1 cellular context compared by ENCODE assay signal in the genomic region with DNA sequence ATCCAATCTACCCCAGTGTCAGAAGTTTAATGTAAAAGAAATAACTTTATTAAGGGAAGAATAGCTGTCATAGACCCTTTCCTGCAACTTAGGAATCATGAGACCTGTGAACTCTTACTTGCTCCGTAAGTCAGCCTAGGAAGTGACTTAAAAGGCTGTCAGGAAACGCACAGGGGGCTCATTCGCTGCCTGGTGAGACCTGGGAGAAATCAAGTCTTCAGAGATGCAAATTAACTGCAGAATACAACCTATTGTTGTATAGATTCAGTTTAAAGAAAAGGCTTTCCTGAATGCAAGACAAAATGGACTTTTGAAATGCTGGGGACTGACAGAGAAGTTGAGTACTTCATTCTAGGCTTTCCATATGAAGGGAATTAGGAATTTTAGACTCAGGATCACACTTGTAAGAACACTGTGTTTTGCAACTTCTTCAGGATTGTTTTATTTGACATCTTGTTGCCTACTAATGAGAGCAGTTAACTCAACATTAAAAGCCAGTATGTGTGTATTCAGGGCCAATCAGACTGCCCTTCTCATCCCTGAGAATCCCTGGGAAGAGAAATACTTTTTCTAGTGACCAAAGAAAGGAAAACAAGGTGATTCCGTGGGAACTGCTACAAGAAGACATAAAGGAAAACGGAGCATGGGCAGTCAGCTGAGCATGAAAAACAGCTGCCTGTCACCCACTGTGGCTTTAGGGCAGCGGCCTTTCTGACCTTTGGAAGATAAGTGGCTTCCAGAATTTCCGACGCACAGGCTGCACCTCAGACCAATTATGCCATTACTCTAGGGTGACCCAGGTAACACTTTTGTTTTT.
TF ChIP-seq lines count a peak whose summit lies in the region.

No MANE protein-coding gene starts in this region.

TF ChIP-seq in H1, 55 proteins besides CTCF, POLR2A, EP300 and RAD21:
- TF ChIP-seq PHF8 (conservative IDR thresholded peaks at IDR 0.05; ENCODE audit: low read depth, low read length): no peak
- peak; percentile 88 for TF ChIP-seq NANOG (IDR thresholded peaks at IDR 0.05; ENCODE audit: insufficient read depth, low read depth, low read length, poor library complexity, severe bottlenecking)
- TF ChIP-seq BRCA1 (IDR thresholded peaks at IDR 0.05; ENCODE audit: low read depth, low read length): no peak
- TF ChIP-seq, protein P1, sequence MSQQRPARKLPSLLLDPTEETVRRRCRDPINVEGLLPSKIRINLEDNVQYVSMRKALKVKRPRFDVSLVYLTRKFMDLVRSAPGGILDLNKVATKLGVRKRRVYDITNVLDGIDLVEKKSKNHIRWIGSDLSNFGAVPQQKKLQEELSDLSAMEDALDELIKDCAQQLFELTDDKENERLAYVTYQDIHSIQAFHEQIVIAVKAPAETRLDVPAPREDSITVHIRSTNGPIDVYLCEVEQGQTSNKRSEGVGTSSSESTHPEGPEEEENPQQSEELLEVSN (IDR thresholded peaks at IDR 0.05): no peak
- no peak for TF ChIP-seq SIRT6 (IDR thresholded peaks at IDR 0.05; ENCODE audit: low read length)
- TF ChIP-seq, protein P2, sequence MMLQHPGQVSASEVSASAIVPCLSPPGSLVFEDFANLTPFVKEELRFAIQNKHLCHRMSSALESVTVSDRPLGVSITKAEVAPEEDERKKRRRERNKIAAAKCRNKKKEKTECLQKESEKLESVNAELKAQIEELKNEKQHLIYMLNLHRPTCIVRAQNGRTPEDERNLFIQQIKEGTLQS (IDR thresholded peaks at IDR 0.05; ENCODE audit: insufficient read depth, low read depth, low read length): no peak
- TF ChIP-seq JUND (IDR thresholded peaks at IDR 0.05; ENCODE audit: low read length): no peak
- TF ChIP-seq JUN (IDR thresholded peaks at IDR 0.05; ENCODE audit: low read depth, low read length): no peak
- no peak for TF ChIP-seq GABPA (IDR thresholded peaks at IDR 0.05; ENCODE audit: borderline replicate concordance, insufficient read depth, low read length)
- TF ChIP-seq TAF1 (IDR thresholded peaks at IDR 0.05; ENCODE audit: low read depth, low read length): no peak
- TF ChIP-seq KDM4A (IDR thresholded peaks at IDR 0.05; ENCODE audit: low read depth, low read length, severe bottlenecking): no peak
- TF ChIP-seq NRF1 (IDR thresholded peaks at IDR 0.05; ENCODE audit: low read depth, low read length): no peak
- TF ChIP-seq, protein P3, sequence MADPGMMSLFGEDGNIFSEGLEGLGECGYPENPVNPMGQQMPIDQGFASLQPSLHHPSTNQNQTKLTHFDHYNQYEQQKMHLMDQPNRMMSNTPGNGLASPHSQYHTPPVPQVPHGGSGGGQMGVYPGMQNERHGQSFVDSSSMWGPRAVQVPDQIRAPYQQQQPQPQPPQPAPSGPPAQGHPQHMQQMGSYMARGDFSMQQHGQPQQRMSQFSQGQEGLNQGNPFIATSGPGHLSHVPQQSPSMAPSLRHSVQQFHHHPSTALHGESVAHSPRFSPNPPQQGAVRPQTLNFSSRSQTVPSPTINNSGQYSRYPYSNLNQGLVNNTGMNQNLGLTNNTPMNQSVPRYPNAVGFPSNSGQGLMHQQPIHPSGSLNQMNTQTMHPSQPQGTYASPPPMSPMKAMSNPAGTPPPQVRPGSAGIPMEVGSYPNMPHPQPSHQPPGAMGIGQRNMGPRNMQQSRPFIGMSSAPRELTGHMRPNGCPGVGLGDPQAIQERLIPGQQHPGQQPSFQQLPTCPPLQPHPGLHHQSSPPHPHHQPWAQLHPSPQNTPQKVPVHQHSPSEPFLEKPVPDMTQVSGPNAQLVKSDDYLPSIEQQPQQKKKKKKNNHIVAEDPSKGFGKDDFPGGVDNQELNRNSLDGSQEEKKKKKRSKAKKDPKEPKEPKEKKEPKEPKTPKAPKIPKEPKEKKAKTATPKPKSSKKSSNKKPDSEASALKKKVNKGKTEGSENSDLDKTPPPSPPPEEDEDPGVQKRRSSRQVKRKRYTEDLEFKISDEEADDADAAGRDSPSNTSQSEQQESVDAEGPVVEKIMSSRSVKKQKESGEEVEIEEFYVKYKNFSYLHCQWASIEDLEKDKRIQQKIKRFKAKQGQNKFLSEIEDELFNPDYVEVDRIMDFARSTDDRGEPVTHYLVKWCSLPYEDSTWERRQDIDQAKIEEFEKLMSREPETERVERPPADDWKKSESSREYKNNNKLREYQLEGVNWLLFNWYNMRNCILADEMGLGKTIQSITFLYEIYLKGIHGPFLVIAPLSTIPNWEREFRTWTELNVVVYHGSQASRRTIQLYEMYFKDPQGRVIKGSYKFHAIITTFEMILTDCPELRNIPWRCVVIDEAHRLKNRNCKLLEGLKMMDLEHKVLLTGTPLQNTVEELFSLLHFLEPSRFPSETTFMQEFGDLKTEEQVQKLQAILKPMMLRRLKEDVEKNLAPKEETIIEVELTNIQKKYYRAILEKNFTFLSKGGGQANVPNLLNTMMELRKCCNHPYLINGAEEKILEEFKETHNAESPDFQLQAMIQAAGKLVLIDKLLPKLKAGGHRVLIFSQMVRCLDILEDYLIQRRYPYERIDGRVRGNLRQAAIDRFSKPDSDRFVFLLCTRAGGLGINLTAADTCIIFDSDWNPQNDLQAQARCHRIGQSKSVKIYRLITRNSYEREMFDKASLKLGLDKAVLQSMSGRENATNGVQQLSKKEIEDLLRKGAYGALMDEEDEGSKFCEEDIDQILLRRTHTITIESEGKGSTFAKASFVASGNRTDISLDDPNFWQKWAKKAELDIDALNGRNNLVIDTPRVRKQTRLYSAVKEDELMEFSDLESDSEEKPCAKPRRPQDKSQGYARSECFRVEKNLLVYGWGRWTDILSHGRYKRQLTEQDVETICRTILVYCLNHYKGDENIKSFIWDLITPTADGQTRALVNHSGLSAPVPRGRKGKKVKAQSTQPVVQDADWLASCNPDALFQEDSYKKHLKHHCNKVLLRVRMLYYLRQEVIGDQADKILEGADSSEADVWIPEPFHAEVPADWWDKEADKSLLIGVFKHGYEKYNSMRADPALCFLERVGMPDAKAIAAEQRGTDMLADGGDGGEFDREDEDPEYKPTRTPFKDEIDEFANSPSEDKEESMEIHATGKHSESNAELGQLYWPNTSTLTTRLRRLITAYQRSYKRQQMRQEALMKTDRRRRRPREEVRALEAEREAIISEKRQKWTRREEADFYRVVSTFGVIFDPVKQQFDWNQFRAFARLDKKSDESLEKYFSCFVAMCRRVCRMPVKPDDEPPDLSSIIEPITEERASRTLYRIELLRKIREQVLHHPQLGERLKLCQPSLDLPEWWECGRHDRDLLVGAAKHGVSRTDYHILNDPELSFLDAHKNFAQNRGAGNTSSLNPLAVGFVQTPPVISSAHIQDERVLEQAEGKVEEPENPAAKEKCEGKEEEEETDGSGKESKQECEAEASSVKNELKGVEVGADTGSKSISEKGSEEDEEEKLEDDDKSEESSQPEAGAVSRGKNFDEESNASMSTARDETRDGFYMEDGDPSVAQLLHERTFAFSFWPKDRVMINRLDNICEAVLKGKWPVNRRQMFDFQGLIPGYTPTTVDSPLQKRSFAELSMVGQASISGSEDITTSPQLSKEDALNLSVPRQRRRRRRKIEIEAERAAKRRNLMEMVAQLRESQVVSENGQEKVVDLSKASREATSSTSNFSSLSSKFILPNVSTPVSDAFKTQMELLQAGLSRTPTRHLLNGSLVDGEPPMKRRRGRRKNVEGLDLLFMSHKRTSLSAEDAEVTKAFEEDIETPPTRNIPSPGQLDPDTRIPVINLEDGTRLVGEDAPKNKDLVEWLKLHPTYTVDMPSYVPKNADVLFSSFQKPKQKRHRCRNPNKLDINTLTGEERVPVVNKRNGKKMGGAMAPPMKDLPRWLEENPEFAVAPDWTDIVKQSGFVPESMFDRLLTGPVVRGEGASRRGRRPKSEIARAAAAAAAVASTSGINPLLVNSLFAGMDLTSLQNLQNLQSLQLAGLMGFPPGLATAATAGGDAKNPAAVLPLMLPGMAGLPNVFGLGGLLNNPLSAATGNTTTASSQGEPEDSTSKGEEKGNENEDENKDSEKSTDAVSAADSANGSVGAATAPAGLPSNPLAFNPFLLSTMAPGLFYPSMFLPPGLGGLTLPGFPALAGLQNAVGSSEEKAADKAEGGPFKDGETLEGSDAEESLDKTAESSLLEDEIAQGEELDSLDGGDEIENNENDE (IDR thresholded peaks at IDR 0.05; ENCODE audit: insufficient replicate concordance, low read length): peak; percentile 94
- no peak for TF ChIP-seq TAF7 (optimal IDR thresholded peaks at IDR 0.05; ENCODE audit: borderline replicate concordance, low read depth, low read length)
- TF ChIP-seq SIX5 (IDR thresholded peaks at IDR 0.05; ENCODE audit: low read depth, low read length): no peak
- TF ChIP-seq SIN3A (conservative IDR thresholded peaks at IDR 0.05 in 1 of 2, IDR thresholded peaks at IDR 0.05 in 1 of 2; ENCODE audit: low read depth in 1 of 2, low read length in 2 of 2): peak; percentile 99
- peak; percentile 39; the same call in 1 of the 2 replicates for TF ChIP-seq CREB1 (IDR thresholded peaks at IDR 0.05)
- TF ChIP-seq, protein P4, sequence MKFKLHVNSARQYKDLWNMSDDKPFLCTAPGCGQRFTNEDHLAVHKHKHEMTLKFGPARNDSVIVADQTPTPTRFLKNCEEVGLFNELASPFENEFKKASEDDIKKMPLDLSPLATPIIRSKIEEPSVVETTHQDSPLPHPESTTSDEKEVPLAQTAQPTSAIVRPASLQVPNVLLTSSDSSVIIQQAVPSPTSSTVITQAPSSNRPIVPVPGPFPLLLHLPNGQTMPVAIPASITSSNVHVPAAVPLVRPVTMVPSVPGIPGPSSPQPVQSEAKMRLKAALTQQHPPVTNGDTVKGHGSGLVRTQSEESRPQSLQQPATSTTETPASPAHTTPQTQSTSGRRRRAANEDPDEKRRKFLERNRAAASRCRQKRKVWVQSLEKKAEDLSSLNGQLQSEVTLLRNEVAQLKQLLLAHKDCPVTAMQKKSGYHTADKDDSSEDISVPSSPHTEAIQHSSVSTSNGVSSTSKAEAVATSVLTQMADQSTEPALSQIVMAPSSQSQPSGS (IDR thresholded peaks at IDR 0.05; ENCODE audit: low read length): no peak
- peak; percentile 53 to 95; a peak in 2 of 4 replicates for TF ChIP-seq HDAC2 (IDR thresholded peaks at IDR 0.05; ENCODE audit: borderline replicate concordance in 1 of 2, low read depth in 2 of 2, low read length in 2 of 2)
- TF ChIP-seq, protein P5, sequence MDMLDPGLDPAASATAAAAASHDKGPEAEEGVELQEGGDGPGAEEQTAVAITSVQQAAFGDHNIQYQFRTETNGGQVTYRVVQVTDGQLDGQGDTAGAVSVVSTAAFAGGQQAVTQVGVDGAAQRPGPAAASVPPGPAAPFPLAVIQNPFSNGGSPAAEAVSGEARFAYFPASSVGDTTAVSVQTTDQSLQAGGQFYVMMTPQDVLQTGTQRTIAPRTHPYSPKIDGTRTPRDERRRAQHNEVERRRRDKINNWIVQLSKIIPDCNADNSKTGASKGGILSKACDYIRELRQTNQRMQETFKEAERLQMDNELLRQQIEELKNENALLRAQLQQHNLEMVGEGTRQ (IDR thresholded peaks at IDR 0.05; ENCODE audit: low read length): no peak
- no peak for TF ChIP-seq CHD2 (IDR thresholded peaks at IDR 0.05; ENCODE audit: low read length)
- TF ChIP-seq RFX5 (IDR thresholded peaks at IDR 0.05; ENCODE audit: borderline replicate concordance, low read depth, low read length): no peak
- TF ChIP-seq CHD1 (IDR thresholded peaks at IDR 0.05; ENCODE audit: low read depth, low read length): no peak
- TF ChIP-seq ASH2L (IDR thresholded peaks at IDR 0.05; ENCODE audit: low read length): no peak
- TF ChIP-seq BCL11A (IDR thresholded peaks at IDR 0.05; ENCODE audit: low read depth in 2 of 2, low read length in 2 of 2): no peak
- no peak for TF ChIP-seq CBX5 (IDR thresholded peaks at IDR 0.05; ENCODE audit: low read depth, low read length)
- TF ChIP-seq SUZ12 (IDR thresholded peaks at IDR 0.05; ENCODE audit: low read length): no peak
- TF ChIP-seq SP4 (IDR thresholded peaks at IDR 0.05; ENCODE audit: low read length): no peak
- no peak for TF ChIP-seq KDM5A (IDR thresholded peaks at IDR 0.05; ENCODE audit: low read length)
- no peak for TF ChIP-seq EGR1 (IDR thresholded peaks at IDR 0.05; ENCODE audit: borderline replicate concordance, low read depth, low read length)
- TF ChIP-seq TBP (IDR thresholded peaks at IDR 0.05; ENCODE audit: low read depth, low read length): peak; percentile 23; the same call in 1 of the 2 replicates
- no peak for TF ChIP-seq SP2 (IDR thresholded peaks at IDR 0.05; ENCODE audit: low read length)
- TF ChIP-seq, protein P6, sequence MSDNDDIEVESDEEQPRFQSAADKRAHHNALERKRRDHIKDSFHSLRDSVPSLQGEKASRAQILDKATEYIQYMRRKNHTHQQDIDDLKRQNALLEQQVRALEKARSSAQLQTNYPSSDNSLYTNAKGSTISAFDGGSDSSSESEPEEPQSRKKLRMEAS (IDR thresholded peaks at IDR 0.05): peak; percentile 30; the same call in 1 of the 2 replicates
- no peak for TF ChIP-seq YY1 (IDR thresholded peaks at IDR 0.05; ENCODE audit: low read depth, low read length)
- no peak for TF ChIP-seq KDM1A (IDR thresholded peaks at IDR 0.05; ENCODE audit: borderline replicate concordance, low read length)
- no peak for TF ChIP-seq FOSL1 (IDR thresholded peaks at IDR 0.05; ENCODE audit: insufficient read depth, low read depth, low read length)
- TF ChIP-seq MAFK (IDR thresholded peaks at IDR 0.05; ENCODE audit: low read depth, low read length): no peak
- peak; percentile 48; the same call in 1 of the 2 replicates for TF ChIP-seq POLR2AphosphoS5 (IDR thresholded peaks at IDR 0.05; ENCODE audit: low read depth, low read length)
- TF ChIP-seq SP1 (IDR thresholded peaks at IDR 0.05; ENCODE audit: low read depth, low read length): 0 out of 2 replicates have a peak, but pooled peaks have one; percentile 18
- peak; percentile 1 for TF ChIP-seq CTBP2 (IDR thresholded peaks at IDR 0.05; ENCODE audit: borderline replicate concordance, insufficient read depth, insufficient read length, low read length)
- TF ChIP-seq SAP30 (IDR thresholded peaks at IDR 0.05; ENCODE audit: insufficient read depth, insufficient replicate concordance, low read length): peak; percentile 76
- TF ChIP-seq EZH2 (IDR thresholded peaks at IDR 0.05; ENCODE audit: low read depth, low read length, severe bottlenecking): no peak
- TF ChIP-seq RNF2 (IDR thresholded peaks at IDR 0.05; ENCODE audit: borderline replicate concordance, low read depth, low read length, missing control alignments, poor library complexity, severe bottlenecking): no peak
- no peak for TF ChIP-seq TEAD4 (IDR thresholded peaks at IDR 0.05; ENCODE audit: low read depth, low read length)
- TF ChIP-seq GTF2F1 (IDR thresholded peaks at IDR 0.05; ENCODE audit: borderline replicate concordance, low read depth, low read length): no peak
- TF ChIP-seq RBBP5 (IDR thresholded peaks at IDR 0.05; ENCODE audit: borderline replicate concordance, low read depth, low read length): no peak
- TF ChIP-seq CEBPB (IDR thresholded peaks at IDR 0.05; ENCODE audit: low read depth, low read length): no peak
- TF ChIP-seq BACH1 (IDR thresholded peaks at IDR 0.05; ENCODE audit: low read length): no peak
- no peak for TF ChIP-seq ZNF274 (IDR thresholded peaks at IDR 0.05; ENCODE audit: borderline replicate concordance, extremely low read depth, low read length)
- TF ChIP-seq CBX8 (IDR thresholded peaks at IDR 0.05; ENCODE audit: borderline replicate concordance, low read depth, low read length): no peak
- TF ChIP-seq POU5F1 (IDR thresholded peaks at IDR 0.05; ENCODE audit: low read depth, low read length): 0 out of 2 replicates have a peak, but pooled peaks have one; percentile 36
- TF ChIP-seq SRF (IDR thresholded peaks at IDR 0.05; ENCODE audit: low read depth, low read length): no peak
- TF ChIP-seq HDAC6 (IDR thresholded peaks at IDR 0.05; ENCODE audit: low read depth, low read length): no peak
- TF ChIP-seq TCF12 (IDR thresholded peaks at IDR 0.05; ENCODE audit: low read depth, low read length): no peak
- 0 out of 2 replicates have a peak, but pooled peaks have one; percentile 18 for TF ChIP-seq RXRA (IDR thresholded peaks at IDR 0.05; ENCODE audit: insufficient read depth, low read depth, low read length)
